8 cellular contexts compared by ENCODE assay signal in the genomic region with DNA sequence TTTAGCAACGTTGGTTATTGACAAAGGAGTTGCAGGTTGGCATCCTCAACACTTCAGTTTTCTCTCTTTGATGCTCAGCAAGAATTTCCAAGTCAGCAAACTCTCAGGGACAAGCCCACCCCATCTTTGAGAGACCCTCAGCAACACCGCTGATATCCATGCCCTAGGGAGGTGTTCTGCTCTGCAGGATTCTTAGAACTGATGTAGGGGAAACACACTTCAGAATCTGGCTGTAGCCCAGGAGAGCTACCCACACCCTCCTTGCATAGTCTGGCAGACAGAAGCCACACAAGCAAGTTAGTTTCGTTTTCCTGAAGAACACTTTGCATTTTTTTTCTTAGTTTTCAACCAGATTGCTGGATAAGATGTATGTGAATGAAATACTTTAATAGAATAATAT. TPM values are rescaled to one million over a fixed set of nuclear protein-coding genes. Genes with fewer than 3 reads are reported as not detected.
DNase-seq lines count a peak whose midpoint lies in the region; ATAC-seq, FAIRE-seq and TF ChIP-seq lines count a peak whose summit lies in the region.

No MANE protein-coding gene starts in this region.

- H3K4me3 ChIP-seq in SJSA1, result peak overlapping the region; percentile 33
- H3K4me3 ChIP-seq in right lobe of liver, result peak overlapping the region; percentile 17 to 37 (median 22)

- intact Hi-C loops in right lobe of liver (cut with DNase I), result no loop called here

- DNase-seq in AG08395 (ENCODE audit: low spot score) (peak; percentile 65), SJSA1 (ENCODE audit: low read depth in 1 of 2, low spot score in 2 of 2) (peak; percentile 46 to 60), astrocyte of the hippocampus (ENCODE audit: low read depth, low spot score) (peak; percentile 71), right lobe of liver (no peak), D721Med (ENCODE audit: insufficient read length, low spot score) (no peak)
- peak; percentile 13 to 29 for DNase-seq in stimulated activated CD8-positive, alpha-beta memory T cell treated with anti-CD3 and anti-CD28 coated beads, Interleukin-7, amount 100 ng/mL, for 4 hours (ENCODE audit: low read depth in 2 of 2)

- FAIRE-seq in D721Med (lab: Jason Lieb, UNC), result no peak

- ATAC-seq in GM18907 (IDR thresholded peaks at IDR 0.05; ENCODE audit: unreplicated experiment), result peak; percentile 82
- ATAC-seq in HG03135 (IDR thresholded peaks at IDR 0.05; ENCODE audit: unreplicated experiment), result peak; percentile 74
- peak; percentile 66 to 76 (median 72) for ATAC-seq in right lobe of liver

- H3K27ac ChIP-seq in SJSA1, result peak overlapping the region; percentile 70
- peak overlapping the region in 2 of 3 donors; percentile 11 to 67 for H3K27ac ChIP-seq in right lobe of liver

- no peak for TF ChIP-seq CTCF in right lobe of liver (IDR thresholded peaks at IDR 0.05)
- TF ChIP-seq CTCF in D721Med (IDR thresholded peaks at IDR 0.05; ENCODE audit: insufficient read depth, missing control alignments), result no peak

- H3K27me3 ChIP-seq in SJSA1 (replicated peaks) (no peaks in the 10 kb centered on the region), right lobe of liver (no peaks in the 10 kb centered on the region)

- H3K36me3 ChIP-seq in SJSA1, result peaks cover 20% of the 10 kb centered on the region
- peaks cover 0 to 5% (median 0%) of the 10 kb centered on the region in 4 donors for H3K36me3 ChIP-seq in right lobe of liver

- WGBS in right lobe of liver (ENCODE audit: insufficient coverage, low coverage, low lambda C conversion rate, missing lambda C conversion rate), result 12% methylated on average over 3 of the region's 3 CpGs

- peaks cover 20% of the 10 kb centered on the region for H3K4me1 ChIP-seq in SJSA1 (replicated peaks)
- no peaks in the 10 kb centered on the region for H3K4me1 ChIP-seq in right lobe of liver

- TF ChIP-seq POLR2A in right lobe of liver (IDR thresholded peaks at IDR 0.05), result no peak

- H3K9me3 ChIP-seq in SJSA1 (replicated peaks), result no peaks in the 10 kb centered on the region
- no peaks in the 10 kb centered on the region for H3K9me3 ChIP-seq in right lobe of liver

RNA-seq across cellular contexts. Expression of gene SAMD9L, which starts 0.8 kb away (rescaled TPM):
- 13.1 and 16.4 TPM in 2 replicates for total RNA-seq in SJSA1 (2014; rRNA removed; shearing (Covaris generic))
- 1 to 10 TPM in 5 of 6 experiments, under 1 TPM in 1; 0.64 to 5.1 (median 3.1) TPM for total RNA-seq in right lobe of liver

RNA-seq across cellular contexts. Expression of gene SAMD9, which starts 29.6 kb away (rescaled TPM):
- 11.1 and 19.7 TPM in 2 replicates for total RNA-seq in SJSA1 (2014; rRNA removed; shearing (Covaris generic))
- 1 to 10 TPM; 1.4 to 3.5 (median 2.8) TPM for total RNA-seq in right lobe of liver

Comparison
In these comparisons a context has a peak if more than half of its experiments do, and no peak if none do; other contexts are left out.
1. DNase-seq: peak in AG08395 (single experiment), SJSA1 (2 of 2), astrocyte of the hippocampus (single experiment) and stimulated activated CD8-positive, alpha-beta memory T cell treated with anti-CD3 and anti-CD28 coated beads, Interleukin-7, amount 100 ng/mL, for 4 hours (2 of 2); none in right lobe of liver (0 of 3) and D721Med (single experiment).
2. Peak in every context shown above with its lines, with median percentiles within 50 percentile points of each other: ATAC-seq.